Comparison of ENCODE assay signal across 21 cellular contexts in the genomic region with DNA sequence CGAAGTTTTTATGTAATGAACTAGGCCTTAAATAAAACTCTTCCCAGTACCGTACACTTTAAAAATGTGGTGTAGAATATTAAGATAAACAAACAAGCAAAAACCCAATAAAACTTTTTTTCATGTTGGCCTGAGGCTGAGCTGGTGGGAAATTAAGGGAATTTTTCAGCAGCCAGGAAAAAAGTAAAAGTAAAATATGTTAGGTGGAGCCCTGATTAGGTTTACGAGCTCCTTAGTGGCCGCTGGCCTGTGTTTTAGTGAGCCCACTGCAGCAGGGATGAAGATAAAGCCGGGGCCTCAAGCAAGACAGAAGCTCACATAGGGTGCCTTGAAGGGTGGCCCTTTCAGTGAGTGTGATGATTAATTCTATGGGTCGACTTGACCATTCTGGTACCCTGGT. TPM values are rescaled to one million over a fixed set of nuclear protein-coding genes. Genes with fewer than 3 reads are reported as not detected.
"Had no signal": no experiment of that assay in that cellular context is flagged by ENCODE, and none has a peak within 500 bp of the region (broad histone marks: within the 10 kb centered on the region; RNA-seq: fewer than 3 reads in every experiment).

No MANE protein-coding gene starts in this region.

- H3K27me3 ChIP-seq: colonic mucosa, hepatocyte, ovary, right atrium auricular region, sigmoid colon, stomach had no signal

- H3K27ac ChIP-seq: colonic mucosa, hepatocyte, ovary, right atrium auricular region, sigmoid colon, skin epidermis, stomach had no signal

- H2AFZ ChIP-seq: hepatocyte had no signal

- H3K4me3 Mint-ChIP-seq: naive B cell, nephron had no signal

- H3K4me1 ChIP-seq: colonic mucosa, right atrium auricular region, sigmoid colon, stomach had no signal

- H3K36me3 ChIP-seq: colonic mucosa, ovary, right atrium auricular region, sigmoid colon, stomach had no signal

- H3K27ac Mint-ChIP-seq: naive B cell, nephron had no signal

- H3K9me3 Mint-ChIP-seq: nephron had no signal

- DNase-seq: colonic mucosa; dermis blood vessel endothelial cell; foreskin melanocyte; head of caudate nucleus; kidney; left cardiac atrium; left ventricle myocardium superior; mesenchymal stem cell; naive B cell; nucleus accumbens; ovary; sigmoid colon; stimulated activated naive CD4-positive, alpha-beta T cell; stomach; trophoblast cell had no signal

- H3K4me3 ChIP-seq: colonic mucosa, hepatocyte, lung, ovary, right atrium auricular region, sigmoid colon, skin epidermis, stomach had no signal

- H3K4me1 Mint-ChIP-seq: nephron had no signal

- H3K9me3 ChIP-seq: colonic mucosa, ovary, right atrium auricular region, sigmoid colon, stomach had no signal

- ATAC-seq: left cardiac atrium, left ventricle myocardium superior had no signal

- H3K36me3 Mint-ChIP-seq: naive B cell had no signal

RNA-seq across cellular contexts. Expression of a gene that starts 16.1 kb away (rescaled TPM):
- total RNA-seq: dermis blood vessel endothelial cell, left cardiac atrium, left ventricle myocardium superior, lung, ovary, posterior vena cava, right atrium auricular region, sigmoid colon had no signal
- polyA plus RNA-seq: ovary had no signal
